In the genomic region with DNA sequence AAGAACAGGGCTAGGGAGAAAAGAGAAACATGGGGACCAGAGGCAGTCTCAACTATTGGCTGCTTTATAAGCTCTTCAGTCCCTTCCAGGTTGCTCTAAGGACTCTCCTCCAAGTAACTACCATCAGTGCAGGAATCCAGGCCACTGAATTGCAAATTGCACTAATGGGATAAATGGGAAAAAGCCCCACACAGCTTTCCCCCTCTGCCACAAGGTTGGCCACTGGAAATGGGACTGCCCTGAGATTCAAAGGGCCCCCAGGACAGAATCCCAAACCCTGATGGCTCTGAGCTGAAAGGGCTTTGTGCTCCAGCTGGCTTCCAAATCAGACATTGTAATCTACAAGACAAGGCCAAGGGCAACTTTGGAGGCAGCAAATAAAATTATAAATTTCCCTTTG, we compare ENCODE assay signal across 3 cellular contexts.
"Had no signal": no experiment of that assay in that cellular context is flagged by ENCODE, and none has a peak within 500 bp of the region (broad histone marks: within the 10 kb centered on the region; RNA-seq: fewer than 3 reads in every experiment).

No MANE protein-coding gene starts in this region.

- H3K4me3 ChIP-seq: GM12878 had no signal

- DNase-seq: GDM1, GF-D8 had no signal
